10 cellular contexts compared by ENCODE assay signal in genomic region chr18:47285456-47285855, GRCh38. TPM values are rescaled to one million over a fixed set of nuclear protein-coding genes. Genes with fewer than 3 reads are reported as not detected.
"Had no signal": no experiment of that assay in that cellular context is flagged by ENCODE, and none has a peak within 500 bp of the region (broad histone marks: within the 10 kb centered on the region; RNA-seq: fewer than 3 reads in every experiment).

No MANE protein-coding gene starts in this region.

- H3K36me3 ChIP-seq: HAP-1 had no signal

- H3K9me3 ChIP-seq: HAP-1 had no signal

- DNase-seq: GM23248, GOT3, H7, HFFc6 had no signal

- H3K9ac ChIP-seq: GM23248 had no signal

- FAIRE-seq: HepG2 had no signal

- H3K4me3 Mint-ChIP-seq: HFFc6, IgD-negative memory B cell had no signal

- ATAC-seq: HCT116, HepG2 had no signal

- H3K27ac ChIP-seq: GM23248 had no signal

- H2AFZ ChIP-seq: GM23248 had no signal

- H3K27ac Mint-ChIP-seq: HFFc6, IgD-negative memory B cell had no signal

- H3K4me3 ChIP-seq: GM23248, HAP-1 had no signal

- H3K4me1 ChIP-seq: HAP-1 had no signal

- H3K36me3 Mint-ChIP-seq: IgD-negative memory B cell had no signal

RNA-seq across cellular contexts. Expression of gene SKOR2, which starts 34.0 kb away (rescaled TPM):
- total RNA-seq: GM23248, H4, HepG2, HFFc6, HT-29 had no signal
- polyA plus RNA-seq: GM23248, HepG2, IgD-negative memory B cell had no signal
